ENCODE assay signal across 18 cellular contexts in the genomic region with DNA sequence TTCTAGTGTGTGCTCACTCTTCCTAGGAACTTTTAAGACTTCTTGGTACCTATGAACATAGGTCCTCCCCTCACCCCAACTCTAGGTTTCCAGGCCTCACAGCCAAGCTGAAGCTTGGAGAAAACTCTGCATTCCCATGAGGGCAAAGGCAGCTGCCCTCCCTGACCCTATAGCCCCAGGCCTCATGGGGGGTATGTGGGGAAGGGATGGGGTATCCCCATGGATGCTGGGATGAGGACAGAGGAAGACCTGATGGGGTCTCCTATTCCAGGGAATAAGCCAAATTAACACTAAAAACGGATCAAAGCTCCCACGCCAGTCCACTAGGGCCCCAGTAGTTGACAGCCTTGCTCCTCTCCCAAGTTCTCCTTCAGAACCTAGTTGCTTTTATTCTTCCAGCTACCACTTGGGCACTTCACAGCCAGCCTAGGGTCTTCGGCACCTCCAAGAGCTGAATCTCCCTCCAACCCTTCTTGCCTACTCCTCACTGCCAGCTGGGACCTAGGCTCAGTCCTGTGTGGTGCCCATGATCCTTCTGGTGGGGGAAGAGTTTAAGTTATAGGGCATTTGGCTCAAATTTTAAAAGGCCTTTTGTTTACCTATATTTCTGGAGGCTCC.
"Had no signal": no experiment of that assay in that cellular context is flagged by ENCODE, and none has a peak within 500 bp of the region (broad histone marks: within the 10 kb centered on the region; RNA-seq: fewer than 3 reads in every experiment).

No MANE protein-coding gene starts in this region.

- H3K9me3 ChIP-seq: body of pancreas, heart left ventricle, ovary, right lobe of liver, stomach had no signal

- H3K27ac ChIP-seq: body of pancreas, ovary, right lobe of liver had no signal

- H3K4me3 ChIP-seq: body of pancreas, dorsolateral prefrontal cortex, heart left ventricle, ovary, right lobe of liver, stomach had no signal

- H3K27ac Mint-ChIP-seq: activated CD8-positive, alpha-beta T cell treated with anti-CD3 and anti-CD28 coated beads for 36 hours; activated T-helper 17 cell treated with anti-CD3 and anti-CD28 coated beads, Interleukin-2, amount 50 U/mL, for 72 hours had no signal

- DNase-seq: activated CD8-positive, alpha-beta T cell treated with anti-CD3 and anti-CD28 coated beads for 36 hours; activated naive CD4-positive, alpha-beta T cell; body of pancreas; dorsolateral prefrontal cortex; foreskin melanocyte; heart left ventricle; kidney; mammary epithelial cell; ovary; small intestine; stimulated activated CD4-positive, alpha-beta T cell treated with anti-CD3 and anti-CD28 coated beads, Interleukin-4, amount 100 ng/mL, for 1 hour; stomach; T1000; trophoblast cell had no signal

- ATAC-seq: activated CD8-positive, alpha-beta T cell treated with anti-CD3 and anti-CD28 coated beads for 36 hours; activated T-helper 17 cell treated with anti-CD3 and anti-CD28 coated beads, Interleukin-2, amount 50 U/mL, for 72 hours; body of pancreas; heart left ventricle; left lobe of liver; right lobe of liver had no signal

- H3K36me3 ChIP-seq: ovary had no signal

- H3K4me3 Mint-ChIP-seq: activated CD8-positive, alpha-beta T cell treated with anti-CD3 and anti-CD28 coated beads for 36 hours had no signal

- H3K27me3 ChIP-seq: body of pancreas, dorsolateral prefrontal cortex, heart left ventricle, ovary, right lobe of liver, stomach had no signal

- H3K9me3 Mint-ChIP-seq: activated CD4-positive, alpha-beta T cell treated with anti-CD3 and anti-CD28 coated beads, Interleukin-2, amount 10 ng/mL, durations not matched to agents 24 days and 14 days; activated CD8-positive, alpha-beta T cell treated with anti-CD3 and anti-CD28 coated beads for 36 hours; activated T-helper 17 cell treated with anti-CD3 and anti-CD28 coated beads, Interleukin-2, amount 50 U/mL, for 72 hours had no signal

- H3K27me3 Mint-ChIP-seq: activated CD8-positive, alpha-beta T cell treated with anti-CD3 and anti-CD28 coated beads for 36 hours; activated T-helper 17 cell treated with anti-CD3 and anti-CD28 coated beads, Interleukin-2, amount 50 U/mL, for 72 hours had no signal
